ENCODE assay signal across 8 cellular contexts in the genomic region with DNA sequence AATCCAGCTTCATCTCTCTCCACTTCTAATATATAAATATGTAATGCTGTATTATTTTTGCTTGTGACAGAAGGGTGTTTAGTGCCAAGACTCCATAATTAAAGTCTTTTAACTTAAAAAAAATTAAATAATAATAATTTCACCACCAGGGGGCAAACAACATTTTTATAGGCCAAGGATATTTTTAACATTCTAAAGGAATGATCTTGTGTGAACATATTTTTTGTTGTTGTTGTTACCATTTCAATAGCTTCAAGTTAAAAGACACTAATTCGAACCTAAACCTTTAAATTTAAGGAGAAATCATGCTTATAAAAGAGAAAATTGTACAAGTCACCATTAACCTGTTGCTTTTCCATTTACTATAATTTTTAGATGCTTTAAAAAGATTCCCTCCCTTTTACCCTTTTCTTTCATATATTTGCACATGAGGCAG. TPM values are rescaled to one million over a fixed set of nuclear protein-coding genes. Genes with fewer than 3 reads are reported as not detected.
A peak's percentile ranks its signal among the peaks of the same experiment; 100 is the strongest.
DNase-seq lines count a peak whose midpoint lies in the region; ATAC-seq and TF ChIP-seq lines count a peak whose summit lies in the region.

No MANE protein-coding gene starts in this region.

- H3K27ac Mint-ChIP-seq in activated CD8-positive, alpha-beta memory T cell treated with anti-CD3 and anti-CD28 coated beads, Interleukin-2, amount 10 ng/mL, durations not matched to agents 7 days and 5 days: no peak overlapping the region

- H3K4me1 Mint-ChIP-seq in activated CD8-positive, alpha-beta memory T cell treated with anti-CD3 and anti-CD28 coated beads, Interleukin-2, amount 10 ng/mL, durations not matched to agents 7 days and 5 days: no peaks in the 10 kb centered on the region

- CTCF ChIA-PET in activated CD8-positive, alpha-beta memory T cell treated with anti-CD3 and anti-CD28 coated beads, Interleukin-2, amount 10 ng/mL, durations not matched to agents 7 days and 5 days (lab: Charles Lee): interaction anchor here (0.9 to 3.4 kb wide), 7 partner anchors 8 to 978 kb away, joined by 3 to 16 read pairs (median 4); partner anchors contain the start of gene DNAJC1

- TF ChIP-seq POLR2A in GM18505 (IDR thresholded peaks at IDR 0.05; ENCODE audit: borderline replicate concordance, extremely low read depth, insufficient read depth, insufficient read length): no peak

- no peaks in the 10 kb centered on the region for H3K9me3 Mint-ChIP-seq in activated CD8-positive, alpha-beta memory T cell treated with anti-CD3 and anti-CD28 coated beads, Interleukin-2, amount 10 ng/mL, durations not matched to agents 7 days and 5 days (ENCODE audit: low read depth)

- no peak overlapping the region for H3K4me3 Mint-ChIP-seq in activated CD8-positive, alpha-beta memory T cell treated with anti-CD3 and anti-CD28 coated beads, Interleukin-2, amount 10 ng/mL, durations not matched to agents 7 days and 5 days

- peak; percentile 15 for DNase-seq in SHP77 treated with DMSO at 0.1 percent for 48 hours (lab: John Stamatoyannopoulos, UW)
- no peak for DNase-seq in SHP77 (lab: John Stamatoyannopoulos, UW)
- peak; percentile 9 for DNase-seq in NCI-H2171 treated with DMSO at 0.1 percent for 48 hours (lab: John Stamatoyannopoulos, UW)
- DNase-seq in epithelial cell of esophagus (ENCODE audit: low read depth): no peak
- DNase-seq in superior temporal gyrus (ENCODE audit: extremely low spot score): peak; percentile 67
- no peak for DNase-seq in activated CD8-positive, alpha-beta memory T cell treated with anti-CD3 and anti-CD28 coated beads, Interleukin-2, amount 10 ng/mL, durations not matched to agents 7 days and 5 days

- H3K36me3 Mint-ChIP-seq in activated CD8-positive, alpha-beta memory T cell treated with anti-CD3 and anti-CD28 coated beads, Interleukin-2, amount 10 ng/mL, durations not matched to agents 7 days and 5 days: no peaks in the 10 kb centered on the region

- no peak for ATAC-seq in GM18868 (IDR thresholded peaks at IDR 0.05; ENCODE audit: unreplicated experiment)
- ATAC-seq in GM18505 (IDR thresholded peaks at IDR 0.05; ENCODE audit: unreplicated experiment): no peak
- ATAC-seq in activated CD8-positive, alpha-beta memory T cell treated with anti-CD3 and anti-CD28 coated beads, Interleukin-2, amount 10 ng/mL, durations not matched to agents 7 days and 5 days: no peak

- H3K27me3 Mint-ChIP-seq in activated CD8-positive, alpha-beta memory T cell treated with anti-CD3 and anti-CD28 coated beads, Interleukin-2, amount 10 ng/mL, durations not matched to agents 7 days and 5 days: peaks cover 26% of the 10 kb centered on the region

- peak; percentile 7 for TF ChIP-seq CTCF in epithelial cell of esophagus (IDR thresholded peaks at IDR 0.05; ENCODE audit: insufficient read depth, low read depth, low read length, missing control alignments)

- no peak overlapping the region for H3K4me3 ChIP-seq in epithelial cell of esophagus (ENCODE audit: low read length)

RNA-seq across cellular contexts. Expression of gene DNAJC1, which starts 7.5 kb away (rescaled TPM):
- 10 to 100 TPM; 26.5 to 32.5 TPM for total RNA-seq in activated CD8-positive, alpha-beta memory T cell treated with anti-CD3 and anti-CD28 coated beads, Interleukin-2, amount 10 ng/mL, durations not matched to agents 7 days and 5 days

Comparison
In these comparisons a context has a peak if more than half of its experiments do, and no peak if none do; other contexts are left out.
1. DNase-seq: peak in SHP77 treated with DMSO at 0.1 percent for 48 hours (single experiment), NCI-H2171 treated with DMSO at 0.1 percent for 48 hours (single experiment) and superior temporal gyrus (single experiment); none in SHP77 (0 of 2), epithelial cell of esophagus (single experiment) and activated CD8-positive, alpha-beta memory T cell treated with anti-CD3 and anti-CD28 coated beads, Interleukin-2, amount 10 ng/mL, durations not matched to agents 7 days and 5 days (single experiment).